8 cellular contexts compared by ENCODE assay signal in genomic region chr2:208820289-208820688, GRCh38.
DNase-seq lines count a peak whose midpoint lies in the region; ATAC-seq and TF ChIP-seq lines count a peak whose summit lies in the region.

No MANE protein-coding gene starts in this region.

- no peak overlapping the region for H3K4me3 Mint-ChIP-seq in activated CD4-positive, alpha-beta T cell treated with anti-CD3 and anti-CD28 coated beads for 36 hours

- DNase-seq in NCI-H2171 treated with DMSO at 0.1 percent for 48 hours (lab: John Stamatoyannopoulos, UW), result peak; percentile 67
- peak; percentile 59 for DNase-seq in epithelial cell of proximal tubule (ENCODE audit: low read depth)
- DNase-seq in omental fat pad (ENCODE audit: low spot score), result no peak
- no peak for DNase-seq in activated CD4-positive, alpha-beta T cell treated with anti-CD3 and anti-CD28 coated beads for 36 hours

- H3K27me3 Mint-ChIP-seq in activated CD4-positive, alpha-beta T cell treated with anti-CD3 and anti-CD28 coated beads for 36 hours, result no peaks in the 10 kb centered on the region

- CTCF ChIA-PET in activated CD4-positive, alpha-beta T cell treated with anti-CD3 and anti-CD28 coated beads for 36 hours (lab: Charles Lee), result no interaction called here

- POLR2A ChIA-PET in activated CD4-positive, alpha-beta T cell treated with anti-CD3 and anti-CD28 coated beads for 36 hours (lab: Charles Lee), result no interaction called here

- H3K27ac Mint-ChIP-seq in activated CD4-positive, alpha-beta T cell treated with anti-CD3 and anti-CD28 coated beads for 36 hours, result no peak overlapping the region

- TF ChIP-seq CTCF in epithelial cell of proximal tubule (conservative IDR thresholded peaks at IDR 0.05; ENCODE audit: low read depth, low read length) (peak; percentile 60), omental fat pad (IDR thresholded peaks at IDR 0.05) (no peak)

- no peaks in the 10 kb centered on the region for H3K36me3 Mint-ChIP-seq in activated CD4-positive, alpha-beta T cell treated with anti-CD3 and anti-CD28 coated beads for 36 hours (ENCODE audit: low read depth)

- H3K4me1 Mint-ChIP-seq in activated CD4-positive, alpha-beta T cell treated with anti-CD3 and anti-CD28 coated beads for 36 hours, result no peaks in the 10 kb centered on the region

- no peak overlapping the region for H3K4me3 ChIP-seq in epithelial cell of proximal tubule (ENCODE audit: low read depth, low read length)

- intact Hi-C loops in activated CD4-positive, alpha-beta T cell treated with anti-CD3 and anti-CD28 coated beads for 36 hours (cut with DNase I, micrococcal nuclease), result no loop called here

- peak; percentile 66 for ATAC-seq in GM18498 (IDR thresholded peaks at IDR 0.05; ENCODE audit: unreplicated experiment)
- peak; percentile 95 for ATAC-seq in HG02759 (IDR thresholded peaks at IDR 0.05; ENCODE audit: unreplicated experiment)
- ATAC-seq in omental fat pad (ENCODE audit: low FRiP score), result no peak
- no peak for ATAC-seq in HG02885 (IDR thresholded peaks at IDR 0.05; ENCODE audit: poor library complexity, unreplicated experiment)
- no peak for ATAC-seq in activated CD4-positive, alpha-beta T cell treated with anti-CD3 and anti-CD28 coated beads for 36 hours
- ATAC-seq in GM18520 (IDR thresholded peaks at IDR 0.05; ENCODE audit: unreplicated experiment), result no peak

- H3K9me3 Mint-ChIP-seq in activated CD4-positive, alpha-beta T cell treated with anti-CD3 and anti-CD28 coated beads for 36 hours (ENCODE audit: low read depth), result no peaks in the 10 kb centered on the region

Comparison
In these comparisons a context has a peak if more than half of its experiments do, and no peak if none do; other contexts are left out.
1. ATAC-seq: peak in GM18498 (single experiment) and HG02759 (single experiment); none in omental fat pad (single experiment), HG02885 (single experiment), activated CD4-positive, alpha-beta T cell treated with anti-CD3 and anti-CD28 coated beads for 36 hours (single experiment) and GM18520 (single experiment).
2. DNase-seq: peak in NCI-H2171 treated with DMSO at 0.1 percent for 48 hours (single experiment) and epithelial cell of proximal tubule (single experiment); none in omental fat pad (single experiment) and activated CD4-positive, alpha-beta T cell treated with anti-CD3 and anti-CD28 coated beads for 36 hours (single experiment).